In genomic region chr21:45404726-45405270, GRCh38 we compare ENCODE assay signal across 1 cellular context.
TF ChIP-seq lines count a peak whose summit lies in the region.

Gene COL18A1, plus strand, starts transcription at chr21:45405165. Its CDS starts 66 bp downstream, at chr21:45405231.

TF ChIP-seq in HEK293, 187 proteins besides CTCF, POLR2A, EP300 and RAD21 (continued from another document):
- no peak for TF ChIP-seq ZNF148 (tag by site-specific recombination; IDR thresholded peaks at IDR 0.05; ENCODE audit: borderline replicate concordance)
- TF ChIP-seq, protein P1, sequence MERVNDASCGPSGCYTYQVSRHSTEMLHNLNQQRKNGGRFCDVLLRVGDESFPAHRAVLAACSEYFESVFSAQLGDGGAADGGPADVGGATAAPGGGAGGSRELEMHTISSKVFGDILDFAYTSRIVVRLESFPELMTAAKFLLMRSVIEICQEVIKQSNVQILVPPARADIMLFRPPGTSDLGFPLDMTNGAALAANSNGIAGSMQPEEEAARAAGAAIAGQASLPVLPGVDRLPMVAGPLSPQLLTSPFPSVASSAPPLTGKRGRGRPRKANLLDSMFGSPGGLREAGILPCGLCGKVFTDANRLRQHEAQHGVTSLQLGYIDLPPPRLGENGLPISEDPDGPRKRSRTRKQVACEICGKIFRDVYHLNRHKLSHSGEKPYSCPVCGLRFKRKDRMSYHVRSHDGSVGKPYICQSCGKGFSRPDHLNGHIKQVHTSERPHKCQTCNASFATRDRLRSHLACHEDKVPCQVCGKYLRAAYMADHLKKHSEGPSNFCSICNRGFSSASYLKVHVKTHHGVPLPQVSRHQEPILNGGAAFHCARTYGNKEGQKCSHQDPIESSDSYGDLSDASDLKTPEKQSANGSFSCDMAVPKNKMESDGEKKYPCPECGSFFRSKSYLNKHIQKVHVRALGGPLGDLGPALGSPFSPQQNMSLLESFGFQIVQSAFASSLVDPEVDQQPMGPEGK (tag by site-specific recombination; IDR thresholded peaks at IDR 0.05), result peak; percentile 32; the same call in 1 of the 2 replicates
- TF ChIP-seq YY2 (tag by site-specific recombination; IDR thresholded peaks at IDR 0.05), result no peak
- TF ChIP-seq ZFHX2 (tag by site-specific recombination; conservative IDR thresholded peaks at IDR 0.05), result no peak
- peak; percentile 15; the same call in 1 of the 2 replicates for TF ChIP-seq ZNF398 (tag by site-specific recombination; IDR thresholded peaks at IDR 0.05)
- TF ChIP-seq ZNF707 (tag by site-specific recombination; IDR thresholded peaks at IDR 0.05), result no peak
- no peak for TF ChIP-seq ZNF704 (tag by site-specific recombination; IDR thresholded peaks at IDR 0.05)
- peak; percentile 31; the same call in 1 of the 2 replicates for TF ChIP-seq SP3 (tag by site-specific recombination; IDR thresholded peaks at IDR 0.05)
- no peak for TF ChIP-seq GLIS2 (tag by site-specific recombination; IDR thresholded peaks at IDR 0.05)
- no peak for TF ChIP-seq ZNF529 (tag by site-specific recombination; IDR thresholded peaks at IDR 0.05; ENCODE audit: insufficient replicate concordance)
- TF ChIP-seq ZFP37 (tag by site-specific recombination; IDR thresholded peaks at IDR 0.05), result no peak
- peak; percentile 9; the same call in 1 of the 2 replicates for TF ChIP-seq SP2 (tag by site-specific recombination; IDR thresholded peaks at IDR 0.05)
- TF ChIP-seq ZNF174 (tag by site-specific recombination; IDR thresholded peaks at IDR 0.05), result no peak
- TF ChIP-seq ZNF645 (tag by site-specific recombination; IDR thresholded peaks at IDR 0.05), result no peak
- TF ChIP-seq KLF7 (tag by site-specific recombination; IDR thresholded peaks at IDR 0.05; ENCODE audit: borderline replicate concordance), result no peak
- no peak for TF ChIP-seq ZNF585B (tag by site-specific recombination; IDR thresholded peaks at IDR 0.05)
- TF ChIP-seq ZNF777 (tag by site-specific recombination; IDR thresholded peaks at IDR 0.05; ENCODE audit: borderline replicate concordance), result peak; percentile 80; the same call in 1 of the 2 replicates
- TF ChIP-seq ZNF629 (tag by site-specific recombination; IDR thresholded peaks at IDR 0.05), result no peak
- no peak for TF ChIP-seq REPIN1 (tag by site-specific recombination; IDR thresholded peaks at IDR 0.05; ENCODE audit: low read depth)
- no peak for TF ChIP-seq ZFP3 (tag by site-specific recombination; IDR thresholded peaks at IDR 0.05; ENCODE audit: low read depth)
- 0 out of 2 replicates have a peak, but pooled peaks have one; percentile 16 for TF ChIP-seq ZNF433 (tag by site-specific recombination; IDR thresholded peaks at IDR 0.05; ENCODE audit: low read depth)
- no peak for TF ChIP-seq ZNF623 (tag by site-specific recombination; IDR thresholded peaks at IDR 0.05)
- no peak for TF ChIP-seq WT1 (tag by site-specific recombination; IDR thresholded peaks at IDR 0.05)
- TF ChIP-seq ZNF10 (tag by site-specific recombination; IDR thresholded peaks at IDR 0.05), result no peak
- no peak for TF ChIP-seq FEZF1 (tag by site-specific recombination; IDR thresholded peaks at IDR 0.05)
- TF ChIP-seq ZNF658 (tag by site-specific recombination; IDR thresholded peaks at IDR 0.05), result no peak
- no peak for TF ChIP-seq ZNF266 (tag by site-specific recombination; IDR thresholded peaks at IDR 0.05; ENCODE audit: low read depth)
- TF ChIP-seq MYNN (tag by site-specific recombination; IDR thresholded peaks at IDR 0.05; ENCODE audit: borderline replicate concordance), result no peak
- TF ChIP-seq, protein P2, sequence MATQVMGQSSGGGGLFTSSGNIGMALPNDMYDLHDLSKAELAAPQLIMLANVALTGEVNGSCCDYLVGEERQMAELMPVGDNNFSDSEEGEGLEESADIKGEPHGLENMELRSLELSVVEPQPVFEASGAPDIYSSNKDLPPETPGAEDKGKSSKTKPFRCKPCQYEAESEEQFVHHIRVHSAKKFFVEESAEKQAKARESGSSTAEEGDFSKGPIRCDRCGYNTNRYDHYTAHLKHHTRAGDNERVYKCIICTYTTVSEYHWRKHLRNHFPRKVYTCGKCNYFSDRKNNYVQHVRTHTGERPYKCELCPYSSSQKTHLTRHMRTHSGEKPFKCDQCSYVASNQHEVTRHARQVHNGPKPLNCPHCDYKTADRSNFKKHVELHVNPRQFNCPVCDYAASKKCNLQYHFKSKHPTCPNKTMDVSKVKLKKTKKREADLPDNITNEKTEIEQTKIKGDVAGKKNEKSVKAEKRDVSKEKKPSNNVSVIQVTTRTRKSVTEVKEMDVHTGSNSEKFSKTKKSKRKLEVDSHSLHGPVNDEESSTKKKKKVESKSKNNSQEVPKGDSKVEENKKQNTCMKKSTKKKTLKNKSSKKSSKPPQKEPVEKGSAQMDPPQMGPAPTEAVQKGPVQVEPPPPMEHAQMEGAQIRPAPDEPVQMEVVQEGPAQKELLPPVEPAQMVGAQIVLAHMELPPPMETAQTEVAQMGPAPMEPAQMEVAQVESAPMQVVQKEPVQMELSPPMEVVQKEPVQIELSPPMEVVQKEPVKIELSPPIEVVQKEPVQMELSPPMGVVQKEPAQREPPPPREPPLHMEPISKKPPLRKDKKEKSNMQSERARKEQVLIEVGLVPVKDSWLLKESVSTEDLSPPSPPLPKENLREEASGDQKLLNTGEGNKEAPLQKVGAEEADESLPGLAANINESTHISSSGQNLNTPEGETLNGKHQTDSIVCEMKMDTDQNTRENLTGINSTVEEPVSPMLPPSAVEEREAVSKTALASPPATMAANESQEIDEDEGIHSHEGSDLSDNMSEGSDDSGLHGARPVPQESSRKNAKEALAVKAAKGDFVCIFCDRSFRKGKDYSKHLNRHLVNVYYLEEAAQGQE (tag by site-specific recombination; IDR thresholded peaks at IDR 0.05), result no peak
- TF ChIP-seq KLF8 (tag by site-specific recombination; IDR thresholded peaks at IDR 0.05), result no peak
- no peak for TF ChIP-seq ZNF416 (tag by site-specific recombination; IDR thresholded peaks at IDR 0.05)
- TF ChIP-seq KLF17 (tag by site-specific recombination; IDR thresholded peaks at IDR 0.05), result no peak
- no peak for TF ChIP-seq SETDB1 (IDR thresholded peaks at IDR 0.05; ENCODE audit: insufficient read length, low read length)
- TF ChIP-seq ZNF121 (tag by site-specific recombination; IDR thresholded peaks at IDR 0.05), result no peak
- no peak for TF ChIP-seq YY1 (tag by site-specific recombination; IDR thresholded peaks at IDR 0.05)
